ENCODE assay signal across 2 cellular contexts in the genomic region with DNA sequence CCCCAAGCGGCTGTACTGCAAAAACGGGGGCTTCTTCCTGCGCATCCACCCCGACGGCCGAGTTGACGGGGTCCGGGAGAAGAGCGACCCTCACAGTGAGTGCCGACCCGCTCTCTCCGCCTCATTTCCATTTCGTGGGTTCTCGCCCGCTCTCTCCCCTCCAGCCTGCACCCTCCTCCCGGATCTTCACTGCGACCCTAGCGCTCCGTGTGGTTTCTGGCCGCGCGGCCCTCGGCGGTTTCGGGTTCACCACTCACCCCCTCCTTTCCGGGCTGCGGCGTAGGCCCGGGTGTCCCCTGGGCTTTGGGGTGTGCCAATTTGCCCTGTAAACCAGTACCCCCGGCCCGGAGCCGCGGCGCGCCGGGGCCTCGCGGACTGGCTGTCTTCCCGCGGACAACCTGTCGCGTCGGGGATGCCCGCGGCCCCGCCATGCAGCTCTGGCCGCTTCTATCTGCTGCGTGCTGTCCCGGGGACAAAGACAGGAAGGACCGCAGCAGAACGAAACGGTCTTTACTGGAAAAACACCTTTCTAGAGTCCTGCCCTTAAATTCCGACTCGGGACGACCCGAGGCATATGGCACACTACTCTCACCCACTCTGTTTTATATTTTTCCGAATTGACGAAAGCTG.
A peak's percentile ranks its signal among the peaks of the same experiment; 100 is the strongest.
TF ChIP-seq lines count a peak whose summit lies in the region.

No MANE protein-coding gene starts in this region.

TF ChIP-seq in WTC11, 78 proteins besides CTCF, POLR2A, EP300 and RAD21 (continued from another document and continues in another):
- TF ChIP-seq ZNF232 (CRISPR knock-in tag; IDR thresholded peaks at IDR 0.05) (no peak), GTF2I (CRISPR knock-in tag; conservative IDR thresholded peaks at IDR 0.05) (no peak), CBFB (CRISPR knock-in tag; IDR thresholded peaks at IDR 0.05; ENCODE audit: low read depth) (no peak), PRRX2 (CRISPR knock-in tag; IDR thresholded peaks at IDR 0.05) (no peak), ELF4 (CRISPR knock-in tag; IDR thresholded peaks at IDR 0.05; ENCODE audit: low read depth) (no peak), MYBL2 (CRISPR knock-in tag; IDR thresholded peaks at IDR 0.05) (0 out of 2 replicates have a peak, but pooled peaks have one; percentile 9), CREB1 (CRISPR knock-in tag; IDR thresholded peaks at IDR 0.05) (no peak), ZNF671 (CRISPR knock-in tag; IDR thresholded peaks at IDR 0.05) (0 out of 2 replicates have a peak, but pooled peaks have one; percentile 26), RELA (CRISPR knock-in tag; IDR thresholded peaks at IDR 0.05; ENCODE audit: borderline replicate concordance) (no peak)
- TF ChIP-seq, protein P1, sequence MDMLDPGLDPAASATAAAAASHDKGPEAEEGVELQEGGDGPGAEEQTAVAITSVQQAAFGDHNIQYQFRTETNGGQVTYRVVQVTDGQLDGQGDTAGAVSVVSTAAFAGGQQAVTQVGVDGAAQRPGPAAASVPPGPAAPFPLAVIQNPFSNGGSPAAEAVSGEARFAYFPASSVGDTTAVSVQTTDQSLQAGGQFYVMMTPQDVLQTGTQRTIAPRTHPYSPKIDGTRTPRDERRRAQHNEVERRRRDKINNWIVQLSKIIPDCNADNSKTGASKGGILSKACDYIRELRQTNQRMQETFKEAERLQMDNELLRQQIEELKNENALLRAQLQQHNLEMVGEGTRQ (CRISPR knock-in tag; IDR thresholded peaks at IDR 0.05) = no peak
- TF ChIP-seq, protein P2, sequence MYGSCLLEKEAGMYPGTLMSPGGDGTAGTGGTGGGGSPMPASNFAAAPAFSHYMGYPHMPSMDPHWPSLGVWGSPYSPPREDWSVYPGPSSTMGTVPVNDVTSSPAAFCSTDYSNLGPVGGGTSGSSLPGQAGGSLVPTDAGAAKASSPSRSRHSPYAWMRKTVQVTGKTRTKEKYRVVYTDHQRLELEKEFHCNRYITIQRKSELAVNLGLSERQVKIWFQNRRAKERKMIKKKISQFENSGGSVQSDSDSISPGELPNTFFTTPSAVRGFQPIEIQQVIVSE (CRISPR knock-in tag; IDR thresholded peaks at IDR 0.05; ENCODE audit: borderline replicate concordance) = no peak
- TF ChIP-seq, protein P3, sequence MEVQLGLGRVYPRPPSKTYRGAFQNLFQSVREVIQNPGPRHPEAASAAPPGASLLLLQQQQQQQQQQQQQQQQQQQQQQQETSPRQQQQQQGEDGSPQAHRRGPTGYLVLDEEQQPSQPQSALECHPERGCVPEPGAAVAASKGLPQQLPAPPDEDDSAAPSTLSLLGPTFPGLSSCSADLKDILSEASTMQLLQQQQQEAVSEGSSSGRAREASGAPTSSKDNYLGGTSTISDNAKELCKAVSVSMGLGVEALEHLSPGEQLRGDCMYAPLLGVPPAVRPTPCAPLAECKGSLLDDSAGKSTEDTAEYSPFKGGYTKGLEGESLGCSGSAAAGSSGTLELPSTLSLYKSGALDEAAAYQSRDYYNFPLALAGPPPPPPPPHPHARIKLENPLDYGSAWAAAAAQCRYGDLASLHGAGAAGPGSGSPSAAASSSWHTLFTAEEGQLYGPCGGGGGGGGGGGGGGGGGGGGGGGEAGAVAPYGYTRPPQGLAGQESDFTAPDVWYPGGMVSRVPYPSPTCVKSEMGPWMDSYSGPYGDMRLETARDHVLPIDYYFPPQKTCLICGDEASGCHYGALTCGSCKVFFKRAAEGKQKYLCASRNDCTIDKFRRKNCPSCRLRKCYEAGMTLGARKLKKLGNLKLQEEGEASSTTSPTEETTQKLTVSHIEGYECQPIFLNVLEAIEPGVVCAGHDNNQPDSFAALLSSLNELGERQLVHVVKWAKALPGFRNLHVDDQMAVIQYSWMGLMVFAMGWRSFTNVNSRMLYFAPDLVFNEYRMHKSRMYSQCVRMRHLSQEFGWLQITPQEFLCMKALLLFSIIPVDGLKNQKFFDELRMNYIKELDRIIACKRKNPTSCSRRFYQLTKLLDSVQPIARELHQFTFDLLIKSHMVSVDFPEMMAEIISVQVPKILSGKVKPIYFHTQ (CRISPR knock-in tag; IDR thresholded peaks at IDR 0.05) = no peak
- TF ChIP-seq, protein P4, sequence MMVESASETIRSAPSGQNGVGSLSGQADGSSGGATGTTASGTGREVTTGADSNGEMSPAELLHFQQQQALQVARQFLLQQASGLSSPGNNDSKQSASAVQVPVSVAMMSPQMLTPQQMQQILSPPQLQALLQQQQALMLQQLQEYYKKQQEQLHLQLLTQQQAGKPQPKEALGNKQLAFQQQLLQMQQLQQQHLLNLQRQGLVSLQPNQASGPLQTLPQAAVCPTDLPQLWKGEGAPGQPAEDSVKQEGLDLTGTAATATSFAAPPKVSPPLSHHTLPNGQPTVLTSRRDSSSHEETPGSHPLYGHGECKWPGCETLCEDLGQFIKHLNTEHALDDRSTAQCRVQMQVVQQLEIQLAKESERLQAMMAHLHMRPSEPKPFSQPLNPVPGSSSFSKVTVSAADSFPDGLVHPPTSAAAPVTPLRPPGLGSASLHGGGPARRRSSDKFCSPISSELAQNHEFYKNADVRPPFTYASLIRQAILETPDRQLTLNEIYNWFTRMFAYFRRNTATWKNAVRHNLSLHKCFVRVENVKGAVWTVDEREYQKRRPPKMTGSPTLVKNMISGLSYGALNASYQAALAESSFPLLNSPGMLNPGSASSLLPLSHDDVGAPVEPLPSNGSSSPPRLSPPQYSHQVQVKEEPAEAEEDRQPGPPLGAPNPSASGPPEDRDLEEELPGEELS (CRISPR knock-in tag; IDR thresholded peaks at IDR 0.05) = no peak
- TF ChIP-seq, protein P5, sequence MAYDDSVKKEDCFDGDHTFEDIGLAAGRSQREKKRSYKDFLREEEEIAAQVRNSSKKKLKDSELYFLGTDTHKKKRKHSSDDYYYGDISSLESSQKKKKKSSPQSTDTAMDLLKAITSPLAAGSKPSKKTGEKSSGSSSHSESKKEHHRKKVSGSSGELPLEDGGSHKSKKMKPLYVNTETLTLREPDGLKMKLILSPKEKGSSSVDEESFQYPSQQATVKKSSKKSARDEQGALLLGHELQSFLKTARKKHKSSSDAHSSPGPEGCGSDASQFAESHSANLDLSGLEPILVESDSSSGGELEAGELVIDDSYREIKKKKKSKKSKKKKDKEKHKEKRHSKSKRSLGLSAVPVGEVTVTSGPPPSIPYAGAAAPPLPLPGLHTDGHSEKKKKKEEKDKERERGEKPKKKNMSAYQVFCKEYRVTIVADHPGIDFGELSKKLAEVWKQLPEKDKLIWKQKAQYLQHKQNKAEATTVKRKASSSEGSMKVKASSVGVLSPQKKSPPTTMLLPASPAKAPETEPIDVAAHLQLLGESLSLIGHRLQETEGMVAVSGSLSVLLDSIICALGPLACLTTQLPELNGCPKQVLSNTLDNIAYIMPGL (CRISPR knock-in tag; IDR thresholded peaks at IDR 0.05) = peak; percentile 24; the same call in 1 of the 2 replicates

TF ChIP-seq in endothelial cell of umbilical vein, 7 proteins besides CTCF, POLR2A, EP300 and RAD21 (continued from another document):
- TF ChIP-seq EZH2 (IDR thresholded peaks at IDR 0.05; ENCODE audit: borderline replicate concordance, low read depth, low read length, severe bottlenecking) (no peak), MYC (IDR thresholded peaks at IDR 0.05; ENCODE audit: low read depth, low read length) (no peak)
